Comparison of ENCODE assay signal across 1 cellular context in the genomic region with DNA sequence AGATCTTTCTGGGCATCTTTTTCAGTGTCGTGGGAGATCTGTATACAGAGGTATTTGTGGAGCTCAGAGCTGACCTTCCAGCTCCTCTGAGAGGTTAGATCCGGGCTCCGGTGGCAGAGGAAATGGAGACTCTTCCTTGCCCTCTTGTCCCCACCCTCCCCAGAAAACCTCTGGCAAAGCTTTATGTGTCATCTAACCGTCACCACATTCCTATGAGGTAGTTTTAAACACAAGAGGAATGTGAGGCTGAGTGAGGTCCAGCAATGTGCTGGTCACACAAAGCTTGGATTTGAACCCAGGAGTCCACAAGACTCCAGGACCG.
TF ChIP-seq lines count a peak whose summit lies in the region.

No MANE protein-coding gene starts in this region.

TF ChIP-seq in HepG2, 621 proteins besides CTCF, POLR2A, EP300 and RAD21:
- TF ChIP-seq, protein P1, sequence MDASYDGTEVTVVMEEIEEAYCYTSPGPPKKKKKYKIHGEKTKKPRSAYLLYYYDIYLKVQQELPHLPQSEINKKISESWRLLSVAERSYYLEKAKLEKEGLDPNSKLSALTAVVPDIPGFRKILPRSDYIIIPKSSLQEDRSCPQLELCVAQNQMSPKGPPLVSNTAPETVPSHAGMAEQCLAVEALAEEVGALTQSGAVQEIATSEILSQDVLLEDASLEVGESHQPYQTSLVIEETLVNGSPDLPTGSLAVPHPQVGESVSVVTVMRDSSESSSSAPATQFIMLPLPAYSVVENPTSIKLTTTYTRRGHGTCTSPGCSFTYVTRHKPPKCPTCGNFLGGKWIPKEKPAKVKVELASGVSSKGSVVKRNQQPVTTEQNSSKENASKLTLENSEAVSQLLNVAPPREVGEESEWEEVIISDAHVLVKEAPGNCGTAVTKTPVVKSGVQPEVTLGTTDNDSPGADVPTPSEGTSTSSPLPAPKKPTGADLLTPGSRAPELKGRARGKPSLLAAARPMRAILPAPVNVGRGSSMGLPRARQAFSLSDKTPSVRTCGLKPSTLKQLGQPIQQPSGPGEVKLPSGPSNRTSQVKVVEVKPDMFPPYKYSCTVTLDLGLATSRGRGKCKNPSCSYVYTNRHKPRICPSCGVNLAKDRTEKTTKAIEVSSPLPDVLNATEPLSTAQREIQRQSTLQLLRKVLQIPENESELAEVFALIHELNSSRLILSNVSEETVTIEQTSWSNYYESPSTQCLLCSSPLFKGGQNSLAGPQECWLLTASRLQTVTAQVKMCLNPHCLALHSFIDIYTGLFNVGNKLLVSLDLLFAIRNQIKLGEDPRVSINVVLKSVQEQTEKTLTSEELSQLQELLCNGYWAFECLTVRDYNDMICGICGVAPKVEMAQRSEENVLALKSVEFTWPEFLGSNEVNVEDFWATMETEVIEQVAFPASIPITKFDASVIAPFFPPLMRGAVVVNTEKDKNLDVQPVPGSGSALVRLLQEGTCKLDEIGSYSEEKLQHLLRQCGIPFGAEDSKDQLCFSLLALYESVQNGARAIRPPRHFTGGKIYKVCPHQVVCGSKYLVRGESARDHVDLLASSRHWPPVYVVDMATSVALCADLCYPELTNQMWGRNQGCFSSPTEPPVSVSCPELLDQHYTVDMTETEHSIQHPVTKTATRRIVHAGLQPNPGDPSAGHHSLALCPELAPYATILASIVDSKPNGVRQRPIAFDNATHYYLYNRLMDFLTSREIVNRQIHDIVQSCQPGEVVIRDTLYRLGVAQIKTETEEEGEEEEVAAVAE (CRISPR knock-in tag; IDR thresholded peaks at IDR 0.05; ENCODE audit: borderline replicate concordance), result no peak
- TF ChIP-seq, protein P2, sequence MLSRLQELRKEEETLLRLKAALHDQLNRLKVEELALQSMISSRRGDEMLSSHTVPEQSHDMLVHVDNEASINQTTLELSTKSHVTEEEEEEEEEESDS (CRISPR knock-in tag; IDR thresholded peaks at IDR 0.05; ENCODE audit: borderline replicate concordance), result no peak
- no peak for TF ChIP-seq ZNF205 (CRISPR knock-in tag; IDR thresholded peaks at IDR 0.05)
- TF ChIP-seq, protein P3, sequence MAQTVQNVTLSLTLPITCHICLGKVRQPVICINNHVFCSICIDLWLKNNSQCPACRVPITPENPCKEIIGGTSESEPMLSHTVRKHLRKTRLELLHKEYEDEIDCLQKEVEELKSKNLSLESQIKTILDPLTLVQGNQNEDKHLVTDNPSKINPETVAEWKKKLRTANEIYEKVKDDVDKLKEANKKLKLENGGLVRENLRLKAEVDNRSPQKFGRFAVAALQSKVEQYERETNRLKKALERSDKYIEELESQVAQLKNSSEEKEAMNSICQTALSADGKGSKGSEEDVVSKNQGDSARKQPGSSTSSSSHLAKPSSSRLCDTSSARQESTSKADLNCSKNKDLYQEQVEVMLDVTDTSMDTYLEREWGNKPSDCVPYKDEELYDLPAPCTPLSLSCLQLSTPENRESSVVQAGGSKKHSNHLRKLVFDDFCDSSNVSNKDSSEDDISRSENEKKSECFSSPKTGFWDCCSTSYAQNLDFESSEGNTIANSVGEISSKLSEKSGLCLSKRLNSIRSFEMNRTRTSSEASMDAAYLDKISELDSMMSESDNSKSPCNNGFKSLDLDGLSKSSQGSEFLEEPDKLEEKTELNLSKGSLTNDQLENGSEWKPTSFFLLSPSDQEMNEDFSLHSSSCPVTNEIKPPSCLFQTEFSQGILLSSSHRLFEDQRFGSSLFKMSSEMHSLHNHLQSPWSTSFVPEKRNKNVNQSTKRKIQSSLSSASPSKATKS (CRISPR knock-in tag; IDR thresholded peaks at IDR 0.05), result no peak
- TF ChIP-seq ZNF251 (CRISPR knock-in tag; IDR thresholded peaks at IDR 0.05), result no peak
- TF ChIP-seq KLF16 (CRISPR knock-in tag; IDR thresholded peaks at IDR 0.05), result 0 out of 4 replicates have a peak, but pooled peaks of 1 of the 2 experiments have one; percentile 1
- no peak for TF ChIP-seq KLF11 (CRISPR knock-in tag; IDR thresholded peaks at IDR 0.05)
- no peak for TF ChIP-seq TRIM24 (CRISPR knock-in tag; IDR thresholded peaks at IDR 0.05)
